ENCODE assay signal across 1 cellular context in genomic region chr11:64306563-64306875, GRCh38.
TF ChIP-seq lines count a peak whose summit lies in the region.

No MANE protein-coding gene starts in this region.

TF ChIP-seq in IMR-90, 13 proteins besides CTCF, POLR2A, EP300 and RAD21 (continued from another document):
- TF ChIP-seq RCOR1 (IDR thresholded peaks at IDR 0.05; ENCODE audit: insufficient replicate concordance, low read length): no peak
- TF ChIP-seq BHLHE40 (IDR thresholded peaks at IDR 0.05; ENCODE audit: low read depth, low read length): no peak
- TF ChIP-seq USF2 (IDR thresholded peaks at IDR 0.05; ENCODE audit: low read depth, low read length): no peak
- no peak for TF ChIP-seq NFE2L2 (IDR thresholded peaks at IDR 0.05; ENCODE audit: low read depth, low read length)
